ENCODE assay signal across 16 cellular contexts in genomic region chr22:40128989-40129388, GRCh38. TPM values are rescaled to one million over a fixed set of nuclear protein-coding genes. Genes with fewer than 3 reads are reported as not detected.
A peak's percentile ranks its signal among the peaks of the same experiment; 100 is the strongest.
DNase-seq lines count a peak whose midpoint lies in the region; ATAC-seq, FAIRE-seq and TF ChIP-seq lines count a peak whose summit lies in the region.
"Had no signal": no experiment of that assay in that cellular context is flagged by ENCODE, and none has a peak within 500 bp of the region (broad histone marks: within the 10 kb centered on the region; RNA-seq: fewer than 3 reads in every experiment).

No MANE protein-coding gene starts in this region.

- SMC1A ChIA-PET in GM12878 (lab: Charles Lee; ENCODE audit: uncharacterized antibody, unreplicated experiment) = no interaction called here

- H3K9ac ChIP-seq in GM12878 (ENCODE audit: control insufficient read depth, insufficient read depth, low read length) = no peak overlapping the region

- H3K4me1 ChIP-seq in heart right ventricle = peaks cover 0 to 16% (median 4%) of the 10 kb centered on the region in 9 donors
- no peaks in the 10 kb centered on the region for H3K4me1 ChIP-seq in right cardiac atrium (ENCODE audit: control insufficient read depth, insufficient read depth, low read length)
- H3K4me1 ChIP-seq in GM12878 (ENCODE audit: control insufficient read depth, insufficient read depth, low read length) = no peaks in the 10 kb centered on the region
- no peaks in the 10 kb centered on the region for H3K4me1 ChIP-seq in A673 (ENCODE audit: insufficient read depth, low read length, poor library complexity, severe bottlenecking)

- DNase-seq in heart right ventricle (peak in 1 of 2 donors; percentile 30), right cardiac atrium (no peak), NAMALWA (ENCODE audit: low spot score) (peak; percentile 66), GM12878 (ENCODE audit: low read depth, low spot score) (no peak), erythroblast (lab: John Stamatoyannopoulos, UW) (no peak), NCI-H526 (lab: John Stamatoyannopoulos, UW) (no peak), A673 (ENCODE audit: low spot score) (no peak)
- DNase-seq in stimulated activated naive CD8-positive, alpha-beta T cell treated with anti-CD3 and anti-CD28 coated beads, Interleukin-15, amount 100 ng/mL, for 72 hours = peak; percentile 24 to 57
- DNase-seq: activated CD4-positive, alpha-beta T cell treated with anti-CD3 and anti-CD28 coated beads, Interleukin-2, amount 50 U/mL, for 1 hour; effector CD8-positive, alpha-beta T cell; NCI-H1436; NCI-H774; occipital lobe had no signal

- H3K4me1 Mint-ChIP-seq in stimulated activated naive CD8-positive, alpha-beta T cell treated with anti-CD3 and anti-CD28 coated beads, Interleukin-15, amount 100 ng/mL, for 72 hours = peaks cover 27% of the 10 kb centered on the region
- H3K4me1 Mint-ChIP-seq: B cell had no signal

- TF ChIP-seq RAD21 in GM12878 (IDR thresholded peaks at IDR 0.05; ENCODE audit: insufficient read depth, low read depth, low read length) = no peak

- H3K36me3 ChIP-seq in heart right ventricle (peaks cover 0 to 44% (median 0%) of the 10 kb centered on the region in 9 donors), GM12878 (ENCODE audit: control insufficient read depth in 2 of 2, insufficient read depth in 2 of 2, low read length in 1 of 2) (0 out of 4 replicates have a peak, but pooled peaks cover 0 to 3% of the 10 kb centered on the region in 2 experiments), A673 (ENCODE audit: insufficient read depth, low read length, poor library complexity, severe bottlenecking) (no peaks in the 10 kb centered on the region)

- CTCF ChIA-PET in GM12878 (lab: Yijun Ruan, JAX) = no interaction called here
- CTCF ChIA-PET in A673 (lab: Charles Lee) = no interaction called here

- H4K20me1 ChIP-seq in GM12878 (ENCODE audit: control insufficient read depth, insufficient read depth) = no peaks in the 10 kb centered on the region

- H3K27ac Mint-ChIP-seq in stimulated activated naive CD8-positive, alpha-beta T cell treated with anti-CD3 and anti-CD28 coated beads, Interleukin-15, amount 100 ng/mL, for 72 hours = peak overlapping the region; percentile 51 to 97
- H3K27ac Mint-ChIP-seq: B cell had no signal

- H3K27ac ChIP-seq in heart right ventricle (no peak overlapping the region), right cardiac atrium (ENCODE audit: low read length) (no peak overlapping the region), GM12878 (ENCODE audit: control insufficient read depth, insufficient read depth) (no peak overlapping the region), A673 (ENCODE audit: low read depth, low read length, poor library complexity, severe bottlenecking) (no peak overlapping the region)
- H3K27ac ChIP-seq: gastroesophageal sphincter had no signal

- BruUV-seq in GM12878 (replicated peaks; lab: Mats Ljungman, UMichigan) = no TSS peak
- no TSS peak for BruUV-seq in A673 (replicated peaks; lab: Mats Ljungman, UMichigan)

- H3K79me2 ChIP-seq in GM12878 (ENCODE audit: control insufficient read depth, insufficient read depth, low read length) = no peaks in the 10 kb centered on the region

- TF ChIP-seq CTCF in heart right ventricle (IDR thresholded peaks at IDR 0.05) (no peak), GM12878 (IDR thresholded peaks at IDR 0.05 in 2 of 3, conservative IDR thresholded peaks at IDR 0.05 in 1 of 3; ENCODE audit: control insufficient read depth in 2 of 3, extremely low read depth in 1 of 3, insufficient read depth in 1 of 3, low read depth in 3 of 3, low read length in 3 of 3) (no peak), A673 (conservative IDR thresholded peaks at IDR 0.05; ENCODE audit: low read depth, low read length) (no peak)

- TF ChIP-seq POLR2A in GM12878 (IDR thresholded peaks at IDR 0.05; ENCODE audit: low read depth, low read length) = no peak
- TF ChIP-seq POLR2A in erythroblast (IDR thresholded peaks at IDR 0.05; ENCODE audit: low read length) = no peak

- no peak overlapping the region for H2AFZ ChIP-seq in GM12878 (ENCODE audit: control insufficient read depth, low read depth, low read length)

- POLR2A ChIA-PET in GM12878 (lab: Charles Lee) (no interaction called here), A673 (lab: Charles Lee; ENCODE audit: low non-redundant PET) (no interaction called here)

- H3K4me3 ChIP-seq in heart right ventricle (no peak overlapping the region), right cardiac atrium (ENCODE audit: low read length) (no peak overlapping the region), GM12878 (no peak overlapping the region), A673 (ENCODE audit: low read depth, low read length, poor library complexity, severe bottlenecking) (no peak overlapping the region)
- H3K4me3 ChIP-seq: gastroesophageal sphincter had no signal

- intact Hi-C loops in heart right ventricle (cut with DNase I) = no loop called here
- intact Hi-C loops in right cardiac atrium (cut with DNase I) = no loop called here
- intact Hi-C loops in GM12878 (cut with micrococcal nuclease; ENCODE audit: unreplicated experiment) = no loop called here
- intact Hi-C loops in A673 (cut with micrococcal nuclease; ENCODE audit: unreplicated experiment) = no loop called here

- peak overlapping the region; percentile 61 to 71 for H3K4me3 Mint-ChIP-seq in stimulated activated naive CD8-positive, alpha-beta T cell treated with anti-CD3 and anti-CD28 coated beads, Interleukin-15, amount 100 ng/mL, for 72 hours
- H3K4me3 Mint-ChIP-seq: B cell had no signal

- H3K27me3 Mint-ChIP-seq in stimulated activated naive CD8-positive, alpha-beta T cell treated with anti-CD3 and anti-CD28 coated beads, Interleukin-15, amount 100 ng/mL, for 72 hours = no peaks in the 10 kb centered on the region
- H3K27me3 Mint-ChIP-seq: B cell had no signal

- no peaks in the 10 kb centered on the region for H3K9me3 Mint-ChIP-seq in stimulated activated naive CD8-positive, alpha-beta T cell treated with anti-CD3 and anti-CD28 coated beads, Interleukin-15, amount 100 ng/mL, for 72 hours

- in situ Hi-C loops in GM12878 (cut with MboI) = no loop called here

- no peak overlapping the region for H3K4me2 ChIP-seq in GM12878 (ENCODE audit: control insufficient read depth, insufficient read depth)

- ATAC-seq in heart right ventricle (peak in 7 of 8 donors; percentile 20 to 88 (median 65)), right cardiac atrium (no peak), GM12878 (no peak)
- ATAC-seq in stimulated activated naive CD8-positive, alpha-beta T cell treated with anti-CD3 and anti-CD28 coated beads, Interleukin-15, amount 100 ng/mL, for 72 hours = peak; percentile 99
- ATAC-seq: gastroesophageal sphincter had no signal

- RAD21 ChIA-PET in GM12878 (lab: Charles Lee; ENCODE audit: unreplicated experiment) = interaction anchor here (1.2 kb wide), 1 partner anchor 85 kb away, joined by 4 read pairs; no protein-coding TSS in a partner anchor

- WGBS in heart right ventricle, 2 donors = 42 to 72% methylated on average over 4 of the region's 4 CpGs
- 61% methylated on average over 4 of the region's 4 CpGs for WGBS in right cardiac atrium
- WGBS in GM12878 (ENCODE audit: insufficient coverage, insufficient replicate concordance, low lambda C conversion rate, missing lambda C conversion rate) = 66% methylated on average over 4 of the region's 4 CpGs

- no peaks in the 10 kb centered on the region for H3K27me3 ChIP-seq in heart right ventricle
- no peaks in the 10 kb centered on the region for H3K27me3 ChIP-seq in right cardiac atrium (ENCODE audit: control insufficient read depth, insufficient read depth)
- H3K27me3 ChIP-seq in GM12878 (replicated peaks in 1 of 2; ENCODE audit: control insufficient read depth in 2 of 2, insufficient read depth in 2 of 2, low read length in 1 of 2) = no peaks in the 10 kb centered on the region
- H3K27me3 ChIP-seq in A673 (replicated peaks; ENCODE audit: insufficient read depth, low read depth, low read length, poor library complexity) = no peaks in the 10 kb centered on the region
- H3K27me3 ChIP-seq: gastroesophageal sphincter had no signal

- no peak for FAIRE-seq in GM12878 (lab: Jason Lieb, UNC)
- FAIRE-seq: astrocyte had no signal

- no peak for TF ChIP-seq EP300 in GM12878 (IDR thresholded peaks at IDR 0.05; ENCODE audit: borderline replicate concordance in 1 of 2, control insufficient read depth in 1 of 2, low read depth in 2 of 2, low read length in 2 of 2)

- H3K9me3 ChIP-seq in heart right ventricle = no peaks in the 10 kb centered on the region
- H3K9me3 ChIP-seq in right cardiac atrium (ENCODE audit: control insufficient read depth, low read length) = no peaks in the 10 kb centered on the region
- H3K9me3 ChIP-seq in GM12878 (replicated peaks; ENCODE audit: control insufficient read depth, insufficient read depth, low read length) = no peaks in the 10 kb centered on the region
- no peaks in the 10 kb centered on the region for H3K9me3 ChIP-seq in A673 (ENCODE audit: low read depth, low read length, poor library complexity, severe bottlenecking)
- H3K9me3 ChIP-seq: gastroesophageal sphincter had no signal

TF ChIP-seq in GM12878, 131 proteins besides CTCF, POLR2A, EP300 and RAD21:
- TF ChIP-seq POU2F2 (IDR thresholded peaks at IDR 0.05; ENCODE audit: borderline replicate concordance, low read depth, low read length) = no peak
- 0 out of 2 replicates have a peak, but pooled peaks have one; percentile 24 for TF ChIP-seq YY1 (IDR thresholded peaks at IDR 0.05; ENCODE audit: low read depth, low read length)

RNA-seq across cellular contexts. Expression of gene TNRC6B, which starts 48.7 kb away (rescaled TPM):
- 10 to 100 TPM; 36.3 to 62.5 (median 56.0) TPM for total RNA-seq in heart right ventricle
- 10 to 100 TPM in 1 of 2 donors, 1 to 10 TPM in 1; 1.7 to 21.6 TPM for polyA plus RNA-seq in heart right ventricle
- 10 to 100 TPM; 38.1 to 50.6 (median 39.8) TPM for total RNA-seq in right cardiac atrium
- 14.4 TPM for polyA plus RNA-seq in right cardiac atrium
- 182 and 212 TPM in 2 replicates for total RNA-seq in GM12878 (2013; cell fraction: nucleolus; rRNA removed)
- 15.5 and 15.9 TPM in 2 replicates for total RNA-seq in GM12878 (2014; rRNA removed)
- total RNA-seq in GM12878 (2014; rRNA removed; fragmentation: Illumina TruSeq; extraction: Trizol) = 16.9 and 19.3 TPM in 2 replicates
- 29.6 and 31.5 TPM in 2 replicates for total RNA-seq in GM12878 (2021)
- polyA plus RNA-seq in GM12878 (2011; ENCODE audit: low read depth) = 4.7 TPM
- 10.0 and 12.3 TPM in 2 replicates for polyA plus RNA-seq in GM12878 (2011; rRNA removed)
- polyA plus RNA-seq in GM12878 (2011; cell fraction: cytosol; rRNA removed) = 10.3 and 12.0 TPM in 2 replicates
- 15.6 and 16.3 TPM in 2 replicates for polyA plus RNA-seq in GM12878 (2011; cell fraction: nucleus; rRNA removed)
- 11.0 and 12.2 TPM in 2 replicates for polyA plus RNA-seq in GM12878 (2012)
- 7.6 and 10.6 TPM in 2 replicates for polyA plus RNA-seq in GM12878 (2014; fragmentation: Illumina TruSeq; extraction: Trizol)
- 10 to 100 TPM in 1 of 2 experiments, 1 to 10 TPM in 1; 3.6 to 25.3 TPM for polyA plus RNA-seq in GM12878 (2014; fragmentation: Nextera tagmentation; extraction: Ambion mirVana)
- 7.9 and 8.4 TPM in 2 replicates for polyA plus RNA-seq in GM12878 (2014; rRNA removed)
- 10 to 100 TPM; 24.4 to 32.8 TPM for polyA plus RNA-seq in GM12878 (2016; fragmentation: Nextera tagmentation; extraction: Ambion mirVana)
- polyA minus RNA-seq in GM12878 (2011; rRNA and poly(A)+ RNA removed) = 39.5 and 39.6 TPM in 2 replicates
- polyA minus RNA-seq in GM12878 (2011; cell fraction: cytosol; rRNA and poly(A)+ RNA removed) = 10.4 and 13.5 TPM in 2 replicates
- 31.7 and 54.8 TPM in 2 replicates for polyA minus RNA-seq in GM12878 (2011; cell fraction: nucleus; rRNA and poly(A)+ RNA removed)
- total RNA-seq in A673 (2021) = 52.2 and 56.6 TPM in 2 replicates

Comparison
In these comparisons a context has a peak if more than half of its experiments do, and no peak if none do; other contexts are left out.
1. ATAC-seq: peak in heart right ventricle (7 of 8) and stimulated activated naive CD8-positive, alpha-beta T cell treated with anti-CD3 and anti-CD28 coated beads, Interleukin-15, amount 100 ng/mL, for 72 hours (single experiment); none in right cardiac atrium (0 of 2) and GM12878 (single experiment).
2. DNase-seq: peak in NAMALWA (single experiment) and stimulated activated naive CD8-positive, alpha-beta T cell treated with anti-CD3 and anti-CD28 coated beads, Interleukin-15, amount 100 ng/mL, for 72 hours (2 of 2); none in right cardiac atrium (0 of 3), GM12878 (single experiment), erythroblast (0 of 2), NCI-H526 (0 of 2) and A673 (single experiment).